8 cellular contexts compared by ENCODE assay signal in genomic region chr15:41774062-41774872, GRCh38. TPM values are rescaled to one million over a fixed set of nuclear protein-coding genes. Genes with fewer than 3 reads are reported as not detected.
A peak's percentile ranks its signal among the peaks of the same experiment; 100 is the strongest.
DNase-seq lines count a peak whose midpoint lies in the region; ATAC-seq and TF ChIP-seq lines count a peak whose summit lies in the region.

TSS of gene MAPKBP1 (plus strand) at chr15:41774484. CDS start at chr15:41775276, 792 bp downstream.

- CTCF ChIA-PET in activated B cell treated with CpG ODN at 0.5 μM for 24 hours (lab: Charles Lee): interaction anchor here (0.7 to 9.8 kb wide), 29 partner anchors 10 to 310 kb away, joined by 3 to 309 read pairs (median 5); partner anchors contain the start of genes EHD4 and JMJD7

- ATAC-seq in GM19023 (IDR thresholded peaks at IDR 0.05; ENCODE audit: unreplicated experiment): peak; percentile 87
- ATAC-seq in HG03280 (IDR thresholded peaks at IDR 0.05; ENCODE audit: unreplicated experiment): peak; percentile 81
- peak; percentile 92 for ATAC-seq in activated B cell treated with CpG ODN at 0.5 μM for 24 hours (ENCODE audit: low read depth)

- H3K4me1 Mint-ChIP-seq in activated B cell treated with CpG ODN at 0.5 μM for 24 hours: peaks cover 56% of the 10 kb centered on the region

- no peaks in the 10 kb centered on the region for H3K9me3 Mint-ChIP-seq in activated B cell treated with CpG ODN at 0.5 μM for 24 hours

- peak within 1 kb of the TSS; percentile 94 for H3K27ac Mint-ChIP-seq in activated B cell treated with CpG ODN at 0.5 μM for 24 hours

- peaks cover 11% of the 10 kb centered on the region for H3K36me3 Mint-ChIP-seq in activated B cell treated with CpG ODN at 0.5 μM for 24 hours (ENCODE audit: low read depth)

- H3K4me3 ChIP-seq in AG10803 (ENCODE audit: low read length): peak within 1 kb of the TSS; percentile 90

- TF ChIP-seq CTCF in AG10803 (conservative IDR thresholded peaks at IDR 0.05; ENCODE audit: low read length): peak; percentile 75
- no peak for TF ChIP-seq CTCF in activated B cell treated with CpG ODN at 0.5 μM for 24 hours (IDR thresholded peaks at IDR 0.05)

- H3K4me3 Mint-ChIP-seq in activated B cell treated with CpG ODN at 0.5 μM for 24 hours: peak within 1 kb of the TSS; percentile 93

- no peaks in the 10 kb centered on the region for H3K27me3 Mint-ChIP-seq in activated B cell treated with CpG ODN at 0.5 μM for 24 hours

- DNase-seq in AG10803 (ENCODE audit: low read depth) (peak; percentile 98), NCI-H345 (lab: John Stamatoyannopoulos, UW) (peak; percentile 95), activated B cell treated with CpG ODN at 0.5 μM for 24 hours (peak; percentile 98), iris pigment epithelial cell (ENCODE audit: low read depth) (peak; percentile 99)
- DNase-seq in central memory CD4-positive, alpha-beta T cell: peak; percentile 98
- DNase-seq in stimulated activated CD4-positive, alpha-beta T cell treated with anti-CD3 and anti-CD28 coated beads, Interleukin-12 subunit alpha, Interleukin-12 subunit beta, amount 100 ng/mL, for 24 hours (ENCODE audit: low read depth in 2 of 2): peak; percentile 94 to 97

- POLR2A ChIA-PET in activated B cell treated with CpG ODN at 0.5 μM for 24 hours (lab: Charles Lee): interaction anchor here (0.6 to 3.4 kb wide), 17 partner anchors 9 to 1736 kb away, joined by 3 to 49 read pairs (median 7); partner anchors contain the start of genes EHD4 and MGA

- intact Hi-C loops in activated B cell treated with CpG ODN at 0.5 μM for 24 hours (cut with micrococcal nuclease): loop anchor here (1.0 to 5.0 kb wide), 10 partner anchors 9 to 309 kb away; partner anchors contain the start of genes EHD4, JMJD7, MGA and TYRO3

RNA-seq across cellular contexts. Expression of gene MAPKBP1, which starts in this region (rescaled TPM):
- 31.3 and 42.3 TPM in 2 replicates for total RNA-seq in activated B cell treated with CpG ODN at 0.5 μM for 24 hours

Comparison
In these comparisons a context has a peak if more than half of its experiments do, and no peak if none do; other contexts are left out.
1. Peak in every context shown above with its lines: DNase-seq, ATAC-seq and H3K4me3 ChIP-seq.